In the genomic region with DNA sequence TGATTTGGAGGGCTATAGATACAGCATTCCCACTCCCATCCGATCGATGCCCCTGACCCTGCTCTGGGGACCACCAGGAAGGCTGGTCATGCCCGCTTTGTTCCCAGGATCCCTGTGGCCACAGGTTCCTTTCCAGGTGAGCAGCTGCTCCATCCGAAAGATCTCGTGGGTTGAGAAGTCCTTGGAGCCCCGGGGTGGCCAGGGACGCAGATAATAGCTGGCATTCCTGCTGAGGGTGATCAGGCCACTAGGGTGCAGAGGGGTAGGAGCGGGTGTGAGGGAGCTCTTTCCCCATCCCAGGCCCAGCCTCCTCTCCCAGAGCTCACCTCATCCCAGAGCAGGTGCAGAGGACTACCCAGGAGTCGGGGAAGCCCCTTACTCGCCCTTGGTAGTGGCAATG, we compare ENCODE assay signal across 27 cellular contexts. TPM values are rescaled to one million over a fixed set of nuclear protein-coding genes. Genes with fewer than 3 reads are reported as not detected.
"Had no signal": no experiment of that assay in that cellular context is flagged by ENCODE, and none has a peak within 500 bp of the region (broad histone marks: within the 10 kb centered on the region; RNA-seq: fewer than 3 reads in every experiment).

No MANE protein-coding gene starts in this region.

- H3K4me3 ChIP-seq: cardiac muscle cell, Peyer's patch had no signal

- FAIRE-seq: TTC549 had no signal

- ATAC-seq: activated CD8-positive, alpha-beta memory T cell treated with anti-CD3 and anti-CD28 coated beads, Interleukin-2, amount 10 ng/mL, durations not matched to agents 7 days and 5 days; T-helper 17 cell had no signal

- DNase-seq: activated B cell treated with CpG ODN at 0.5 μM for 24 hours; activated CD4-positive, alpha-beta T cell treated with anti-CD3 and anti-CD28 coated beads for 1 hour; activated CD4-positive, alpha-beta T cell treated with anti-CD3 and anti-CD28 coated beads, Interleukin-2, amount 10 ng/mL, durations not matched to agents 24 days and 14 days; activated CD4-positive, alpha-beta T cell treated with anti-CD3 and anti-CD28 coated beads, Interleukin-2, amount 50 U/mL, for 48 hours; activated CD8-positive, alpha-beta memory T cell treated with anti-CD3 and anti-CD28 coated beads, Interleukin-2, amount 10 ng/mL, durations not matched to agents 7 days and 5 days; activated effector memory CD4-positive, alpha-beta T cell treated with Interleukin-2 at 50 U/mL for 16 hours; activated naive CD4-positive, alpha-beta T cell; activated T-cell treated with anti-CD3 and anti-CD28 coated beads, Interleukin-2, amount 50 U/mL, for 24 hours; amygdala; brain microvascular endothelial cell; KG1; NCI-H1048; NCI-H1694 treated with DMSO at 0.1 percent for 48 hours; NCI-H2029 treated with DMSO at 0.1 percent for 48 hours; NCI-H446; NCI-H524; NCI-H774; OCI-M1; Peyer's patch; SIG-M5; T-helper 17 cell; T1000 had no signal

RNA-seq across cellular contexts. Expression of a gene that starts 7.4 kb away (rescaled TPM):
- total RNA-seq: activated B cell treated with CpG ODN at 0.5 μM for 24 hours; activated CD4-positive, alpha-beta T cell treated with anti-CD3 and anti-CD28 coated beads, Interleukin-2, amount 10 ng/mL, durations not matched to agents 24 days and 14 days; activated CD8-positive, alpha-beta memory T cell treated with anti-CD3 and anti-CD28 coated beads, Interleukin-2, amount 10 ng/mL, durations not matched to agents 7 days and 5 days; activated T-helper 1 cell treated with anti-CD3 and anti-CD28 coated beads, Interleukin-12 subunit alpha, Interleukin-12 subunit beta, Interleukin-2, Interleukin-4 antibody, amounts not matched to agents 30 ng/mL and 10 ng/mL and 1 ng/mL, durations not matched to agents 14 hours and 24 hours and 36 hours; T-helper 17 cell had no signal

RNA-seq across cellular contexts. Expression of a gene that starts 11.2 kb away (rescaled TPM):
- total RNA-seq: activated B cell treated with CpG ODN at 0.5 μM for 24 hours; activated CD4-positive, alpha-beta T cell treated with anti-CD3 and anti-CD28 coated beads, Interleukin-2, amount 10 ng/mL, durations not matched to agents 24 days and 14 days; activated CD8-positive, alpha-beta memory T cell treated with anti-CD3 and anti-CD28 coated beads, Interleukin-2, amount 10 ng/mL, durations not matched to agents 7 days and 5 days; activated T-helper 1 cell treated with anti-CD3 and anti-CD28 coated beads, Interleukin-12 subunit alpha, Interleukin-12 subunit beta, Interleukin-2, Interleukin-4 antibody, amounts not matched to agents 30 ng/mL and 10 ng/mL and 1 ng/mL, durations not matched to agents 14 hours and 24 hours and 36 hours; cardiac muscle cell; LHCN-M2; M059J; Peyer's patch; T-helper 17 cell had no signal

RNA-seq across cellular contexts. Expression of a gene that starts 38.0 kb away (rescaled TPM):
- total RNA-seq: activated B cell treated with CpG ODN at 0.5 μM for 24 hours; activated CD4-positive, alpha-beta T cell treated with anti-CD3 and anti-CD28 coated beads, Interleukin-2, amount 10 ng/mL, durations not matched to agents 24 days and 14 days; activated CD8-positive, alpha-beta memory T cell treated with anti-CD3 and anti-CD28 coated beads, Interleukin-2, amount 10 ng/mL, durations not matched to agents 7 days and 5 days; activated T-helper 1 cell treated with anti-CD3 and anti-CD28 coated beads, Interleukin-12 subunit alpha, Interleukin-12 subunit beta, Interleukin-2, Interleukin-4 antibody, amounts not matched to agents 30 ng/mL and 10 ng/mL and 1 ng/mL, durations not matched to agents 14 hours and 24 hours and 36 hours; cardiac muscle cell; LHCN-M2; M059J had no signal

RNA-seq across cellular contexts. Expression of a gene that starts 58.0 kb away (rescaled TPM):
- total RNA-seq: activated B cell treated with CpG ODN at 0.5 μM for 24 hours; activated CD4-positive, alpha-beta T cell treated with anti-CD3 and anti-CD28 coated beads, Interleukin-2, amount 10 ng/mL, durations not matched to agents 24 days and 14 days; activated CD8-positive, alpha-beta memory T cell treated with anti-CD3 and anti-CD28 coated beads, Interleukin-2, amount 10 ng/mL, durations not matched to agents 7 days and 5 days; activated T-helper 1 cell treated with anti-CD3 and anti-CD28 coated beads, Interleukin-12 subunit alpha, Interleukin-12 subunit beta, Interleukin-2, Interleukin-4 antibody, amounts not matched to agents 30 ng/mL and 10 ng/mL and 1 ng/mL, durations not matched to agents 14 hours and 24 hours and 36 hours; LHCN-M2; T-helper 17 cell had no signal
